ENCODE assay signal across 9 cellular contexts in genomic region chr2:12493031-12493513, GRCh38.
DNase-seq lines count a peak whose midpoint lies in the region; TF ChIP-seq lines count a peak whose summit lies in the region.
"Had no signal": no experiment of that assay in that cellular context is flagged by ENCODE, and none has a peak within 500 bp of the region (broad histone marks: within the 10 kb centered on the region; RNA-seq: fewer than 3 reads in every experiment).

No MANE protein-coding gene starts in this region.

- CTCF ChIA-PET in Caco-2 (lab: Charles Lee): no interaction called here

- TF ChIP-seq CTCF in Caco-2 (IDR thresholded peaks at IDR 0.05; ENCODE audit: insufficient read depth in 1 of 2, low read depth in 1 of 2, low read length in 1 of 2, severe bottlenecking in 1 of 2, unreplicated experiment in 1 of 2) (no peak), brain microvascular endothelial cell (IDR thresholded peaks at IDR 0.05; ENCODE audit: low read depth, low read length, missing control alignments) (peak; percentile 5), mesothelial cell of epicardium (IDR thresholded peaks at IDR 0.05; ENCODE audit: unreplicated experiment) (no peak)

- intact Hi-C loops in Caco-2 (cut with micrococcal nuclease; ENCODE audit: unreplicated experiment): no loop called here

- BruUV-seq in Caco-2 (replicated peaks; lab: Mats Ljungman, UMichigan): no TSS peak

- no peaks in the 10 kb centered on the region for H3K9me3 Mint-ChIP-seq in Caco-2 (ENCODE audit: unreplicated experiment)
- no peaks in the 10 kb centered on the region for H3K9me3 Mint-ChIP-seq in mesothelial cell of epicardium
- H3K9me3 Mint-ChIP-seq in immature natural killer cell: no peaks in the 10 kb centered on the region

- no peaks in the 10 kb centered on the region for H3K27me3 ChIP-seq in Caco-2 (replicated peaks; ENCODE audit: control insufficient read depth, insufficient read depth, low read length)
- H3K27me3 ChIP-seq in brain microvascular endothelial cell (replicated peaks): no peaks in the 10 kb centered on the region

- H3K4me3 ChIP-seq in Caco-2 (ENCODE audit: low read depth, low read length): no peak overlapping the region
- H3K4me3 ChIP-seq in brain microvascular endothelial cell (ENCODE audit: low read depth, low read length): no peak overlapping the region

- H3K36me3 Mint-ChIP-seq in Caco-2 (ENCODE audit: insufficient read depth, unreplicated experiment) (peaks cover 6% of the 10 kb centered on the region), mesothelial cell of epicardium (no peaks in the 10 kb centered on the region), immature natural killer cell (no peaks in the 10 kb centered on the region)

- peak overlapping the region; percentile 0 for H3K27ac ChIP-seq in brain microvascular endothelial cell
- H3K27ac ChIP-seq: HL-60 had no signal

- peaks cover 21% of the 10 kb centered on the region for H3K4me1 Mint-ChIP-seq in Caco-2 (ENCODE audit: low read depth, unreplicated experiment)
- peaks cover 7% of the 10 kb centered on the region for H3K4me1 Mint-ChIP-seq in mesothelial cell of epicardium
- H3K4me1 Mint-ChIP-seq in immature natural killer cell: peaks cover 46 to 58% of the 10 kb centered on the region in 2 donors

- no peaks in the 10 kb centered on the region for H3K9me3 ChIP-seq in Caco-2

- H3K36me3 ChIP-seq in Caco-2 (ENCODE audit: control insufficient read depth, insufficient read depth, low read length): no peaks in the 10 kb centered on the region
- no peaks in the 10 kb centered on the region for H3K36me3 ChIP-seq in brain microvascular endothelial cell (replicated peaks)

- H3K4me1 ChIP-seq in Caco-2: no peaks in the 10 kb centered on the region

- peak overlapping the region; percentile 49 for H3K27ac Mint-ChIP-seq in Caco-2 (ENCODE audit: unreplicated experiment)
- peak overlapping the region; percentile 11 for H3K27ac Mint-ChIP-seq in mesothelial cell of epicardium
- peak overlapping the region in 2 of 6 donors; percentile 22 to 52 for H3K27ac Mint-ChIP-seq in immature natural killer cell

- H3K27me3 Mint-ChIP-seq in Caco-2 (ENCODE audit: insufficient read depth, unreplicated experiment) (peaks cover 4% of the 10 kb centered on the region), mesothelial cell of epicardium (ENCODE audit: low read depth) (no peaks in the 10 kb centered on the region), immature natural killer cell (ENCODE audit: low read depth in 3 of 3) (peaks cover 0 to 2% (median 2%) of the 10 kb centered on the region in 3 donors)

- POLR2A ChIA-PET in Caco-2 (lab: Charles Lee): no interaction called here

- in situ Hi-C loops in brain microvascular endothelial cell (cut with HindIII; ENCODE audit: low pct_ligation_motif_present, low sequenced_read_pairs): no loop called here

- H3K4me3 Mint-ChIP-seq in Caco-2 (ENCODE audit: unreplicated experiment) (no peak overlapping the region), mesothelial cell of epicardium (no peak overlapping the region), immature natural killer cell (no peak overlapping the region)

- DNase-seq in Caco-2: peak; percentile 36 to 49
- peak; percentile 13 for DNase-seq in RKO (ENCODE audit: low spot score)
- DNase-seq in brain microvascular endothelial cell: peak; percentile 92
- DNase-seq in mesothelial cell of epicardium (ENCODE audit: low spot score in 2 of 2, unreplicated experiment in 2 of 2): no peak
- no peak for DNase-seq in DMS53 treated with DMSO at 0.1 percent for 48 hours (lab: John Stamatoyannopoulos, UW; ENCODE audit: unreplicated experiment)
- DNase-seq in immature natural killer cell: no peak
- DNase-seq in central memory CD4-positive, alpha-beta T cell: no peak
- DNase-seq in DMS 273 (lab: John Stamatoyannopoulos, UW; ENCODE audit: unreplicated experiment): no peak

Comparison
In these comparisons a context has a peak if more than half of its experiments do, and no peak if none do; other contexts are left out.
1. DNase-seq: peak in Caco-2 (2 of 2), RKO (single experiment) and brain microvascular endothelial cell (single experiment); none in mesothelial cell of epicardium (0 of 2), DMS53 treated with DMSO at 0.1 percent for 48 hours (single experiment), immature natural killer cell (0 of 3), central memory CD4-positive, alpha-beta T cell (single experiment) and DMS 273 (single experiment).